In the genomic region with DNA sequence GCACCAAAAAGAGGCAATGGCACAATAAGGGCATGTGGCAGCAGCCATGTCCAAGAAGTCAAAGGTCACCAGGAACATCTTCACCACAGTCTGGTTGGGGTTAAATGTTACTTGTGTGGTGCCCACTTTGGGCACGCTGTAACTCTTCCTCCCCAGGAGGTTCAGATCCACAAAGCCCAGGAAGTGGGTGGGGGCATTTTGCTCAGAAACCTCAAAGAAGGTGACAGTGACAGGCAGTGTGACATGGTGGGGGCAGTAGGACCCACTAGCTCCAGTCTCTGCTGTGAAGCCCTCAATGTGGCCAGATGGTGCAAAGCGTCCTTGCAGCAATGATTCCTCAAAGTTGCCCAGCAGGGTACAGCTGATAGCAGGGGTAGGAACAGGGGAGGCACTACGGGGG, we compare ENCODE assay signal across 15 cellular contexts. TPM values are rescaled to one million over a fixed set of nuclear protein-coding genes. Genes with fewer than 3 reads are reported as not detected.
DNase-seq lines count a peak whose midpoint lies in the region; ATAC-seq and TF ChIP-seq lines count a peak whose summit lies in the region.
"Had no signal": no experiment of that assay in that cellular context is flagged by ENCODE, and none has a peak within 500 bp of the region (broad histone marks: within the 10 kb centered on the region; RNA-seq: fewer than 3 reads in every experiment).

No MANE protein-coding gene starts in this region.

- H3K27me3 ChIP-seq in vagina, result no peaks in the 10 kb centered on the region
- H3K27me3 ChIP-seq: BLaER1 treated with 17β-estradiol and CSF1 and Interleukin-3, amounts not matched to agents 10 nM and 100 nM had no signal

- intact Hi-C loops in activated CD8-positive, alpha-beta T cell treated with anti-CD3 and anti-CD28 coated beads for 36 hours (cut with micrococcal nuclease), result no loop called here
- intact Hi-C loops in vagina (cut with DNase I), result no loop called here

- peaks cover 2% of the 10 kb centered on the region for H3K9me3 Mint-ChIP-seq in activated CD8-positive, alpha-beta T cell treated with anti-CD3 and anti-CD28 coated beads for 36 hours
- peaks cover 0 to 4% of the 10 kb centered on the region in 2 donors for H3K9me3 Mint-ChIP-seq in activated naive CD4-positive, alpha-beta T cell treated with anti-CD3 and anti-CD28 coated beads, Interleukin-2, amount 50 U/mL, for 72 hours

- peak overlapping the region; percentile 81 for H3K27ac Mint-ChIP-seq in activated CD8-positive, alpha-beta T cell treated with anti-CD3 and anti-CD28 coated beads for 36 hours
- peak overlapping the region; percentile 50 to 81 for H3K27ac Mint-ChIP-seq in activated naive CD4-positive, alpha-beta T cell treated with anti-CD3 and anti-CD28 coated beads, Interleukin-2, amount 50 U/mL, for 72 hours

- peaks cover 86% of the 10 kb centered on the region for H3K4me1 Mint-ChIP-seq in activated CD8-positive, alpha-beta T cell treated with anti-CD3 and anti-CD28 coated beads for 36 hours (ENCODE audit: low read depth)

- no peak overlapping the region for H3K4me3 ChIP-seq in vagina
- H3K4me3 ChIP-seq: BLaER1 treated with 17β-estradiol and CSF1 and Interleukin-3, amounts not matched to agents 10 nM and 100 nM had no signal

- ATAC-seq in activated CD8-positive, alpha-beta T cell treated with anti-CD3 and anti-CD28 coated beads for 36 hours, result peak; percentile 73
- peak; percentile 16 to 73 for ATAC-seq in activated naive CD4-positive, alpha-beta T cell treated with anti-CD3 and anti-CD28 coated beads, Interleukin-2, amount 50 U/mL, for 72 hours
- ATAC-seq in HG03039 (IDR thresholded peaks at IDR 0.05; ENCODE audit: unreplicated experiment), result no peak

- TF ChIP-seq POLR2A in vagina (IDR thresholded peaks at IDR 0.05), result no peak

- DNase-seq in T follicular helper cell (ENCODE audit: low read depth), result peak; percentile 24
- peak; percentile 80 for DNase-seq in activated CD8-positive, alpha-beta T cell treated with anti-CD3 and anti-CD28 coated beads for 36 hours
- no peak for DNase-seq in activated naive CD4-positive, alpha-beta T cell treated with anti-CD3 and anti-CD28 coated beads, Interleukin-2, amount 50 U/mL, for 72 hours (ENCODE audit: low spot score in 2 of 2)
- DNase-seq in stimulated activated CD8-positive, alpha-beta memory T cell treated with anti-CD3 and anti-CD28 coated beads, Interleukin-4, amount 100 ng/mL, for 48 hours, result peak; percentile 64
- no peak for DNase-seq in vagina (ENCODE audit: extremely low spot score in 2 of 2)
- no peak for DNase-seq in COR-L47 (lab: John Stamatoyannopoulos, UW)
- DNase-seq: KBM-7, mesenchymal stem cell, NCI-H1417 had no signal

- no peak for TF ChIP-seq CTCF in activated CD8-positive, alpha-beta T cell treated with anti-CD3 and anti-CD28 coated beads for 36 hours (IDR thresholded peaks at IDR 0.05)
- no peak for TF ChIP-seq CTCF in vagina (IDR thresholded peaks at IDR 0.05)

- H3K27ac ChIP-seq in vagina, result no peak overlapping the region
- H3K27ac ChIP-seq: BLaER1 treated with 17β-estradiol and CSF1 and Interleukin-3, amounts not matched to agents 10 nM and 100 nM; RWPE1 had no signal

- POLR2A ChIA-PET in activated CD8-positive, alpha-beta T cell treated with anti-CD3 and anti-CD28 coated beads for 36 hours (lab: Charles Lee), result interaction anchor here (0.9 to 4.1 kb wide), 5 partner anchors 8 to 17 kb away, joined by 3 to 33 read pairs (median 4); no protein-coding TSS in a partner anchor

- H3K36me3 ChIP-seq in vagina, result no peaks in the 10 kb centered on the region
- H3K36me3 ChIP-seq: BLaER1 treated with 17β-estradiol and CSF1 and Interleukin-3, amounts not matched to agents 10 nM and 100 nM had no signal

- peaks cover 44% of the 10 kb centered on the region for H3K36me3 Mint-ChIP-seq in activated CD8-positive, alpha-beta T cell treated with anti-CD3 and anti-CD28 coated beads for 36 hours (ENCODE audit: low read depth)
- peaks cover 14 to 21% of the 10 kb centered on the region in 2 donors for H3K36me3 Mint-ChIP-seq in activated naive CD4-positive, alpha-beta T cell treated with anti-CD3 and anti-CD28 coated beads, Interleukin-2, amount 50 U/mL, for 72 hours

- H3K4me1 ChIP-seq in vagina, result no peaks in the 10 kb centered on the region

- H3K9me3 ChIP-seq in vagina, result no peaks in the 10 kb centered on the region
- H3K9me3 ChIP-seq: BLaER1 treated with 17β-estradiol and CSF1 and Interleukin-3, amounts not matched to agents 10 nM and 100 nM had no signal

- H3K27me3 Mint-ChIP-seq in activated CD8-positive, alpha-beta T cell treated with anti-CD3 and anti-CD28 coated beads for 36 hours, result no peaks in the 10 kb centered on the region

- CTCF ChIA-PET in activated CD8-positive, alpha-beta T cell treated with anti-CD3 and anti-CD28 coated beads for 36 hours (lab: Charles Lee), result interaction anchor here (0.7 to 2.1 kb wide), 3 partner anchors 10 to 80 kb away, joined by 3 to 7 read pairs (median 3); no protein-coding TSS in a partner anchor

- H3K4me3 Mint-ChIP-seq in activated CD8-positive, alpha-beta T cell treated with anti-CD3 and anti-CD28 coated beads for 36 hours, result no peak overlapping the region

RNA-seq across cellular contexts. Expression of a gene that starts 5.8 kb away (rescaled TPM):
- total RNA-seq in activated CD8-positive, alpha-beta T cell treated with anti-CD3 and anti-CD28 coated beads for 36 hours, result 1 to 10 TPM; 1.8 to 2.3 TPM
- total RNA-seq in activated naive CD4-positive, alpha-beta T cell treated with anti-CD3 and anti-CD28 coated beads, Interleukin-2, amount 50 U/mL, for 72 hours, result under 1 TPM; 0.53 to 0.71 TPM
- 0.74 TPM for total RNA-seq in vagina
- total RNA-seq: NCI-H460, osteoblast had no signal

RNA-seq across cellular contexts. Expression of a gene that starts 52.8 kb away (rescaled TPM):
- total RNA-seq in activated CD8-positive, alpha-beta T cell treated with anti-CD3 and anti-CD28 coated beads for 36 hours, result not detected
- total RNA-seq in activated naive CD4-positive, alpha-beta T cell treated with anti-CD3 and anti-CD28 coated beads, Interleukin-2, amount 50 U/mL, for 72 hours, result not detected
- not detected for total RNA-seq in vagina
- total RNA-seq: NCI-H460; osteoblast; T-helper 2 cell treated with Interferon-gamma antibody and Interleukin-4, amounts not matched to agents 100 ng/mL and 5 ng/mL, for 36 hours had no signal

Comparison
In these comparisons a context has a peak if more than half of its experiments do, and no peak if none do; other contexts are left out.
1. DNase-seq: peak in T follicular helper cell (single experiment), activated CD8-positive, alpha-beta T cell treated with anti-CD3 and anti-CD28 coated beads for 36 hours (single experiment) and stimulated activated CD8-positive, alpha-beta memory T cell treated with anti-CD3 and anti-CD28 coated beads, Interleukin-4, amount 100 ng/mL, for 48 hours (single experiment); none in activated naive CD4-positive, alpha-beta T cell treated with anti-CD3 and anti-CD28 coated beads, Interleukin-2, amount 50 U/mL, for 72 hours (0 of 2), vagina (0 of 2) and COR-L47 (single experiment).